22 cellular contexts compared by ENCODE assay signal in genomic region chr7:138480527-138480926, GRCh38.
"Had no signal": no experiment of that assay in that cellular context is flagged by ENCODE, and none has a peak within 500 bp of the region (broad histone marks: within the 10 kb centered on the region; RNA-seq: fewer than 3 reads in every experiment).

No MANE protein-coding gene starts in this region.

- H3K4me3 ChIP-seq: hepatocyte, left ventricle myocardium inferior, lower lobe of right lung, sigmoid colon, skin epidermis, stomach, upper lobe of left lung, uterus had no signal

- H3K9me3 ChIP-seq: left ventricle myocardium inferior, lower lobe of right lung, neutrophil, sigmoid colon, stomach, upper lobe of left lung, uterus had no signal

- H3K27ac ChIP-seq: hepatocyte, left ventricle myocardium inferior, lower lobe of right lung, neutrophil, sigmoid colon, skin epidermis, upper lobe of left lung, uterus had no signal

- FAIRE-seq: colon, kidney had no signal

- H3K4me1 Mint-ChIP-seq: nephron progenitor cell had no signal

- H3K4me3 Mint-ChIP-seq: dendritic cell treated with granulocyte-macrophage colony-stimulating factor and Interleukin-4, amounts not matched to agents 40 ng/mL and 50 ng/mL, for 4 days; endodermal cell; memory B cell; nephron progenitor cell had no signal

- DNase-seq: endodermal cell; foreskin melanocyte; head of caudate nucleus; kidney; left cardiac atrium; left ventricle myocardium inferior; lower lobe of right lung; midbrain; nephron progenitor cell; sigmoid colon; stimulated activated CD4-positive, alpha-beta T cell treated with anti-CD3 and anti-CD28 coated beads, Interleukin-12 subunit alpha, Interleukin-12 subunit beta, amount 100 ng/mL, for 4 hours; stimulated activated naive CD4-positive, alpha-beta T cell; stomach; substantia nigra; upper lobe of left lung; uterus had no signal

- H3K4me2 ChIP-seq: hepatocyte had no signal

- ATAC-seq: left cardiac atrium, lower lobe of right lung had no signal

- H2AFZ ChIP-seq: hepatocyte had no signal

- H3K4me1 ChIP-seq: sigmoid colon, uterus had no signal

- H3K36me3 ChIP-seq: left ventricle myocardium inferior, lower lobe of right lung, neutrophil, sigmoid colon, stomach, upper lobe of left lung, uterus had no signal

- H3K27me3 Mint-ChIP-seq: dendritic cell treated with granulocyte-macrophage colony-stimulating factor and Interleukin-4, amounts not matched to agents 40 ng/mL and 50 ng/mL, for 4 days; memory B cell had no signal

- H3K27ac Mint-ChIP-seq: endodermal cell, memory B cell had no signal

- H3K27me3 ChIP-seq: hepatocyte, neutrophil, sigmoid colon, stomach, upper lobe of left lung, uterus had no signal

- H3K9me3 Mint-ChIP-seq: dendritic cell treated with granulocyte-macrophage colony-stimulating factor and Interleukin-4, amounts not matched to agents 40 ng/mL and 50 ng/mL, for 4 days; memory B cell had no signal
